26 cellular contexts compared by ENCODE assay signal in the genomic region with DNA sequence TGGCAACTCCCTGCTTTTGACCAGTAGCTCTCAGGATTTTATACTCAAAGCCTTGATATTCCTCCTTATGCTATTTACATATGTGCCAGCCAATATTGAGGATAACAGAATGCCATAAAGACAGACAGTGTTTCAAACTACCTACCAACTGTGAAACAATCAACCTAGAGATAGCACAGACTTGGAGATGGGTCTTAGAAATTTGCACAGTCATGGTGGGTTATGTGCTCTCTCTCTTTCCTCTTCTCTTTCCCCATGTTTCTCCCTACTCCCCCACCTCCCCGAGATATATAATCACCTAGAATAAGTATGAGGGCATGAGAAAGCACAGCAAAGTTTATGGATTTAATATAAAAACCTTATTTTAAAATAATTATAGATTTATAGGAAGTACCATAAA. TPM values are rescaled to one million over a fixed set of nuclear protein-coding genes. Genes with fewer than 3 reads are reported as not detected.
DNase-seq lines count a peak whose midpoint lies in the region; ATAC-seq, FAIRE-seq and TF ChIP-seq lines count a peak whose summit lies in the region.
"Had no signal": no experiment of that assay in that cellular context is flagged by ENCODE, and none has a peak within 500 bp of the region (broad histone marks: within the 10 kb centered on the region; RNA-seq: fewer than 3 reads in every experiment).

No MANE protein-coding gene starts in this region.

- peaks cover 11% of the 10 kb centered on the region for H3K9me1 ChIP-seq in IMR-90 (ENCODE audit: insufficient read depth, low read length)
- H3K9me1 ChIP-seq in K562 (ENCODE audit: control insufficient read depth, insufficient read depth, low read length): no peaks in the 10 kb centered on the region

- ATAC-seq in HepG2: no peak
- no peak for ATAC-seq in right lobe of liver
- no peak for ATAC-seq in IMR-90 (ENCODE audit: low read depth)
- ATAC-seq in K562: no peak
- no peak for ATAC-seq in GM18867 (IDR thresholded peaks at IDR 0.05; ENCODE audit: unreplicated experiment)
- ATAC-seq: GM12878 had no signal

- peaks cover 4% of the 10 kb centered on the region for H3K9me3 Mint-ChIP-seq in neural progenitor cell
- H3K9me3 Mint-ChIP-seq: CD4-positive, CD25-positive, alpha-beta regulatory T cell; CD8-positive, alpha-beta memory T cell had no signal

- TF ChIP-seq CTCF in HepG2 (CRISPR knock-in tag; IDR thresholded peaks at IDR 0.05): no peak
- no peak for TF ChIP-seq CTCF in right lobe of liver (IDR thresholded peaks at IDR 0.05)
- no peak for TF ChIP-seq CTCF in IMR-90 (conservative IDR thresholded peaks at IDR 0.05; ENCODE audit: low read depth, low read length)
- no peak for TF ChIP-seq CTCF in K562 (IDR thresholded peaks at IDR 0.05 in 2 of 3, conservative IDR thresholded peaks at IDR 0.05 in 1 of 3; ENCODE audit: insufficient read depth in 2 of 3, low read depth in 1 of 3, low read length in 3 of 3)
- no peak for TF ChIP-seq CTCF in neural progenitor cell (IDR thresholded peaks at IDR 0.05)

- H2BK20ac ChIP-seq in IMR-90 (ENCODE audit: low read depth, low read length): no peak overlapping the region

- DNase-seq in HepG2 (ENCODE audit: low spot score) (no peak), right lobe of liver (no peak), IMR-90 (no peak), K562 (ENCODE audit: extremely low read depth in 1 of 4, low spot score in 3 of 4) (no peak), neural progenitor cell (ENCODE audit: low spot score) (no peak)
- DNase-seq: ACHN; BE2C; C1 segment of cervical spinal cord; CD4-positive, alpha-beta memory T cell; CD4-positive, CD25-positive, alpha-beta regulatory T cell; CD8-positive, alpha-beta memory T cell; COR-L47; DMS 273 treated with DMSO at 0.1 percent for 48 hours; DMS153; DMS53; DND-41; EL; GDM1 had no signal

- dilution Hi-C loops in IMR-90 (cut with HindIII; ENCODE audit: low sequenced_read_pairs, unreplicated experiment): no loop called here

- no peak overlapping the region for H3K23ac ChIP-seq in IMR-90 (ENCODE audit: low read depth, low read length)

- no peak overlapping the region for H4K5ac ChIP-seq in IMR-90 (ENCODE audit: low read depth, low read length)

- H3K4me2 ChIP-seq in HepG2 (ENCODE audit: low read depth, low read length) (no peak overlapping the region), IMR-90 (ENCODE audit: low read depth, low read length) (no peak overlapping the region), K562 (ENCODE audit: insufficient read depth, low read length) (no peak overlapping the region), neural progenitor cell (no peak overlapping the region)

- H3K9ac ChIP-seq in HepG2 (ENCODE audit: insufficient read depth, low read depth, low read length): no peak overlapping the region
- H3K9ac ChIP-seq in IMR-90 (ENCODE audit: low read depth, low read length): no peak overlapping the region
- no peak overlapping the region for H3K9ac ChIP-seq in K562 (ENCODE audit: insufficient read depth in 1 of 2, low read depth in 2 of 2, low read length in 2 of 2)
- no peak overlapping the region for H3K9ac ChIP-seq in neural progenitor cell
- H3K9ac ChIP-seq: BLaER1 had no signal

- H3K18ac ChIP-seq in IMR-90 (ENCODE audit: low read depth, low read length): no peak overlapping the region

- TF ChIP-seq EP300 in HepG2 (IDR thresholded peaks at IDR 0.05; ENCODE audit: low read depth in 2 of 2, low read length in 2 of 2): no peak
- no peak for TF ChIP-seq EP300 in HepG2 (CRISPR knock-in tag; IDR thresholded peaks at IDR 0.05; ENCODE audit: borderline replicate concordance)
- no peak for TF ChIP-seq EP300 in K562 (IDR thresholded peaks at IDR 0.05; ENCODE audit: low read length)

- no peaks in the 10 kb centered on the region for H3F3A ChIP-seq in neural progenitor cell (ENCODE audit: low read depth)

- no peak for TF ChIP-seq RAD21 in HepG2 (CRISPR knock-in tag; IDR thresholded peaks at IDR 0.05)
- no peak for TF ChIP-seq RAD21 in IMR-90 (IDR thresholded peaks at IDR 0.05; ENCODE audit: low read length)
- TF ChIP-seq RAD21 in K562 (CRISPR knock-in tag; conservative IDR thresholded peaks at IDR 0.05 in 1 of 2, IDR thresholded peaks at IDR 0.05 in 1 of 2): no peak

- H4K91ac ChIP-seq in IMR-90 (ENCODE audit: insufficient read depth, low read depth, low read length): no peak overlapping the region

- no peak overlapping the region for H2BK15ac ChIP-seq in IMR-90 (ENCODE audit: low read depth, low read length)

- no peak overlapping the region for H3K4me3 Mint-ChIP-seq in neural progenitor cell
- H3K4me3 Mint-ChIP-seq: CD4-positive, alpha-beta memory T cell; CD4-positive, CD25-positive, alpha-beta regulatory T cell; CD8-positive, alpha-beta memory T cell had no signal

- BruUV-seq in HepG2 (replicated peaks; lab: Mats Ljungman, UMichigan) (no TSS peak), IMR-90 (replicated peaks; lab: Mats Ljungman, UMichigan) (no TSS peak), K562 (replicated peaks; lab: Mats Ljungman, UMichigan) (no TSS peak)

- in situ Hi-C loops in HepG2 (cut with HindIII; ENCODE audit: extremely low pct_ligation_motif_present, low pct_unique_long_range_greater_than_20kb) (no loop called here), IMR-90 (cut with MboI; ENCODE audit: low sequenced_read_pairs) (loop anchor here (25.0 kb wide), 1 partner anchor 804 kb away; no protein-coding TSS in a partner anchor), K562 (cut with MboI) (no loop called here)

- no peak overlapping the region for H4K8ac ChIP-seq in IMR-90 (ENCODE audit: low read depth in 2 of 2, low read length in 2 of 2)

- H2AFZ ChIP-seq in HepG2 (ENCODE audit: low read length) (no peak overlapping the region), IMR-90 (replicated peaks; ENCODE audit: low read length, poor library complexity) (no peak overlapping the region), K562 (ENCODE audit: low read depth, low read length) (no peak overlapping the region), neural progenitor cell (replicated peaks) (no peak overlapping the region)

- no peak overlapping the region for H3K56ac ChIP-seq in IMR-90 (ENCODE audit: extremely low read depth, insufficient read depth, low read length)

- H2AK9ac ChIP-seq in IMR-90 (replicated peaks; ENCODE audit: low read depth, low read length, poor library complexity): no peak overlapping the region

- no peak overlapping the region for H3K14ac ChIP-seq in IMR-90 (replicated peaks; ENCODE audit: low read depth, low read length)

- H2BK5ac ChIP-seq in IMR-90 (ENCODE audit: low read depth, low read length, poor library complexity, severe bottlenecking): no peak overlapping the region

- H3K79me1 ChIP-seq in IMR-90 (ENCODE audit: low read depth in 1 of 2, low read length in 2 of 2): no peaks in the 10 kb centered on the region

- POLR2A ChIA-PET in HepG2 (lab: Yijun Ruan, JAX): no interaction called here
- POLR2A ChIA-PET in IMR-90 (lab: Charles Lee; ENCODE audit: unreplicated experiment): no interaction called here
- POLR2A ChIA-PET in K562 (lab: Yijun Ruan, JAX): no interaction called here

- no peak overlapping the region for H3K27ac ChIP-seq in HepG2 (ENCODE audit: extremely low read length, insufficient read depth, low read length)
- H3K27ac ChIP-seq in right lobe of liver: no peak overlapping the region
- H3K27ac ChIP-seq in IMR-90 (ENCODE audit: insufficient read depth, low read length): no peak overlapping the region
- H3K27ac ChIP-seq in K562 (ENCODE audit: extremely low read depth, low read depth, low read length): no peak overlapping the region
- H3K27ac ChIP-seq in neural progenitor cell: no peak overlapping the region
- H3K27ac ChIP-seq: 22Rv1, BLaER1 had no signal

- intact Hi-C loops in HepG2 (cut with micrococcal nuclease; ENCODE audit: unreplicated experiment) (no loop called here), right lobe of liver (cut with DNase I) (no loop called here), IMR-90 (cut with micrococcal nuclease) (no loop called here), K562 (cut with micrococcal nuclease) (no loop called here)

- H3K27me3 ChIP-seq in HepG2 (ENCODE audit: control insufficient read depth in 1 of 2, insufficient read depth in 2 of 2, low read length in 2 of 2) (no peaks in the 10 kb centered on the region), right lobe of liver (no peaks in the 10 kb centered on the region), IMR-90 (ENCODE audit: control insufficient read depth, insufficient read depth, low read length) (no peaks in the 10 kb centered on the region), K562 (ENCODE audit: control insufficient read depth in 2 of 2, insufficient read depth in 2 of 2, low read length in 2 of 2) (peaks cover 0 to 5% of the 10 kb centered on the region in 2 experiments; a peak in 3 of 5 replicates), neural progenitor cell (no peaks in the 10 kb centered on the region)
- H3K27me3 ChIP-seq: BE2C, BLaER1 had no signal

- no peak overlapping the region for H3K27ac Mint-ChIP-seq in neural progenitor cell
- H3K27ac Mint-ChIP-seq: CD14-positive monocyte had no signal

- H3K36me3 ChIP-seq in HepG2 (replicated peaks in 1 of 2; ENCODE audit: control insufficient read depth in 1 of 2, insufficient read depth in 2 of 2, low read length in 2 of 2) (no peaks in the 10 kb centered on the region), right lobe of liver (no peaks in the 10 kb centered on the region), IMR-90 (ENCODE audit: control insufficient read depth, insufficient read depth, low read length) (no peaks in the 10 kb centered on the region), K562 (ENCODE audit: control insufficient read depth, insufficient read depth, low read length) (no peaks in the 10 kb centered on the region), neural progenitor cell (no peaks in the 10 kb centered on the region)
- H3K36me3 ChIP-seq: BE2C had no signal

- H4K20me1 ChIP-seq in HepG2 (ENCODE audit: insufficient read depth, low read length) (no peaks in the 10 kb centered on the region), IMR-90 (ENCODE audit: insufficient read depth, low read length) (no peaks in the 10 kb centered on the region), K562 (replicated peaks; ENCODE audit: control insufficient read depth, insufficient read depth, low read length) (no peaks in the 10 kb centered on the region), neural progenitor cell (ENCODE audit: low read depth) (no peaks in the 10 kb centered on the region)
- H4K20me1 ChIP-seq: BLaER1 had no signal

- H3K79me2 ChIP-seq in HepG2 (ENCODE audit: insufficient read depth, low read length): no peaks in the 10 kb centered on the region
- no peaks in the 10 kb centered on the region for H3K79me2 ChIP-seq in K562 (ENCODE audit: control insufficient read depth, insufficient read depth, low read length)
- no peaks in the 10 kb centered on the region for H3K79me2 ChIP-seq in neural progenitor cell (ENCODE audit: low read depth)

- no peak overlapping the region for H3K4me3 ChIP-seq in HepG2 (replicated peaks in 1 of 3; ENCODE audit: insufficient read depth in 1 of 3, low read depth in 2 of 3, low read length in 3 of 3)
- no peak overlapping the region for H3K4me3 ChIP-seq in right lobe of liver
- no peak overlapping the region for H3K4me3 ChIP-seq in IMR-90 (ENCODE audit: insufficient read depth, low read depth, low read length)
- no peak overlapping the region for H3K4me3 ChIP-seq in K562
- no peak overlapping the region for H3K4me3 ChIP-seq in neural progenitor cell
- H3K4me3 ChIP-seq: BLaER1, GM12878 had no signal

- H3K27me3 Mint-ChIP-seq in neural progenitor cell (ENCODE audit: insufficient read depth, low read depth): peaks cover 9% of the 10 kb centered on the region
- H3K27me3 Mint-ChIP-seq: CD4-positive, alpha-beta memory T cell; CD4-positive, CD25-positive, alpha-beta regulatory T cell had no signal

- no peak overlapping the region for H2AK5ac ChIP-seq in IMR-90 (ENCODE audit: low read depth, low read length)

- TF ChIP-seq POLR2A in HepG2 (IDR thresholded peaks at IDR 0.05; ENCODE audit: insufficient read depth in 1 of 2, low read depth in 2 of 2, low read length in 2 of 2) (no peak), right lobe of liver (IDR thresholded peaks at IDR 0.05) (no peak), IMR-90 (IDR thresholded peaks at IDR 0.05; ENCODE audit: low read depth, low read length) (no peak), K562 (conservative IDR thresholded peaks at IDR 0.05) (no peak)

- no peaks in the 10 kb centered on the region for H3K36me3 Mint-ChIP-seq in neural progenitor cell
- H3K36me3 Mint-ChIP-seq: CD14-positive monocyte; CD4-positive, alpha-beta memory T cell; CD4-positive, CD25-positive, alpha-beta regulatory T cell; CD8-positive, alpha-beta memory T cell had no signal

- H3K4ac ChIP-seq in IMR-90 (ENCODE audit: low read depth, low read length): no peak overlapping the region

- H3K4me1 ChIP-seq in HepG2 (ENCODE audit: insufficient read depth, low read length) (peaks cover 30% of the 10 kb centered on the region), right lobe of liver (peaks cover 0 to 25% (median 9%) of the 10 kb centered on the region in 4 donors), IMR-90 (ENCODE audit: control insufficient read depth, insufficient read depth, low read length) (peaks cover 9% of the 10 kb centered on the region), K562 (replicated peaks in 1 of 2; ENCODE audit: control insufficient read depth in 2 of 2, insufficient read depth in 2 of 2, low read length in 2 of 2) (no peaks in the 10 kb centered on the region), neural progenitor cell (peaks cover 11% of the 10 kb centered on the region)
- H3K4me1 ChIP-seq: BE2C had no signal

- CTCF ChIA-PET in HepG2 (lab: Yijun Ruan, JAX; ENCODE audit: low intra/inter-chr PET ratio, low total read pairs): no interaction called here
- CTCF ChIA-PET in IMR-90 (lab: Yijun Ruan, JAX): no interaction called here
- CTCF ChIA-PET in K562 (lab: Yijun Ruan, JAX; ENCODE audit: low intra/inter-chr PET ratio): no interaction called here

- 39% methylated on average over 1 of the region's 1 CpG for WGBS in HepG2 (ENCODE audit: low lambda C conversion rate)
- 100% methylated on average over 1 of the region's 1 CpG for WGBS in right lobe of liver (ENCODE audit: insufficient coverage, low coverage, low lambda C conversion rate, missing lambda C conversion rate)
- WGBS in IMR-90 (ENCODE audit: extremely low coverage in 2 of 2, insufficient read length in 1 of 2), 2 experiments: no CpG with 5 or more reads among the region's 1 CpG
- WGBS in K562 (ENCODE audit: insufficient coverage, low coverage, missing lambda C conversion rate): 0% methylated on average over 1 of the region's 1 CpG

- no peak overlapping the region for H2BK120ac ChIP-seq in IMR-90 (ENCODE audit: low read depth, low read length)

- no peaks in the 10 kb centered on the region for H3K9me3 ChIP-seq in HepG2 (ENCODE audit: low read length)
- H3K9me3 ChIP-seq in right lobe of liver: no peaks in the 10 kb centered on the region
- no peaks in the 10 kb centered on the region for H3K9me3 ChIP-seq in IMR-90 (ENCODE audit: control insufficient read depth, insufficient read depth, low read length)
- no peaks in the 10 kb centered on the region for H3K9me3 ChIP-seq in K562 (replicated peaks; ENCODE audit: control insufficient read depth, insufficient read depth, low read depth, low read length)
- no peaks in the 10 kb centered on the region for H3K9me3 ChIP-seq in neural progenitor cell (ENCODE audit: low read depth)
- H3K9me3 ChIP-seq: BE2C had no signal

- peaks cover 13% of the 10 kb centered on the region for H3K4me1 Mint-ChIP-seq in neural progenitor cell
- H3K4me1 Mint-ChIP-seq: CD14-positive monocyte had no signal

- no peak for FAIRE-seq in HepG2 (lab: Jason Lieb, UNC)
- no peak for FAIRE-seq in K562 (lab: Jason Lieb, UNC)
- FAIRE-seq: GM12878, GM12892, GM18507 had no signal

RNA-seq across cellular contexts. Expression of a gene that starts 24.2 kb away (rescaled TPM):
- total RNA-seq in HepG2 (2016; rRNA removed; fragmentation: Illumina TruSeq; extraction: Trizol) (121 and 177 TPM in 2 replicates), right lobe of liver (10 to 100 TPM; 73.4 to 86.7 (median 82.8) TPM), IMR-90 (2012; rRNA removed) (50.5 and 57.2 TPM in 2 replicates), K562 (2014; rRNA removed) (81.1 and 90.5 TPM in 2 replicates), K562 (2014; rRNA removed; fragmentation: Illumina TruSeq; extraction: Trizol) (122 and 136 TPM in 2 replicates), K562 (2015; rRNA removed; fragmentation: Illumina TruSeq; extraction: Trizol) (113 and 123 TPM in 2 replicates), K562 (2021) (108 and 122 TPM in 2 replicates), neural progenitor cell (ENCODE audit: low replicate concordance) (29.7 and 40.2 TPM in 2 replicates)
- 31.2 TPM in 2 replicates for total RNA-seq in HepG2 (2016; cell fraction: cytosol; rRNA removed; fragmentation: Illumina TruSeq; extraction: Trizol; ENCODE audit: low read depth)
- total RNA-seq in HepG2 (2016; cell fraction: insoluble cytoplasmic fraction; rRNA removed; fragmentation: Illumina TruSeq; extraction: Trizol): 125 and 187 TPM in 2 replicates
- 41.6 and 51.0 TPM in 2 replicates for total RNA-seq in HepG2 (2016; cell fraction: membrane; rRNA removed; fragmentation: Illumina TruSeq; extraction: Trizol)
- 69.5 and 70.0 TPM in 2 replicates for total RNA-seq in HepG2 (2016; cell fraction: nucleus; rRNA removed; fragmentation: Illumina TruSeq; extraction: Trizol)
- polyA plus RNA-seq in HepG2 (2011; rRNA removed) (45.3 and 58.7 TPM in 2 replicates), IMR-90 (2012; rRNA removed) (49.8 and 52.7 TPM in 2 replicates), K562 (2011; rRNA removed) (64.2 and 112 TPM in 2 replicates), K562 (2014; fragmentation: Illumina TruSeq; extraction: Trizol) (108 and 114 TPM in 2 replicates), K562 (2014; fragmentation: Nextera tagmentation; extraction: Ambion mirVana) (100 to 1,000 TPM; 261 to 325 TPM), K562 (2014; rRNA removed) (115 and 127 TPM in 2 replicates)
- polyA plus RNA-seq in HepG2 (2011; cell fraction: cytosol; rRNA removed): 39.6 and 47.4 TPM in 2 replicates
- polyA plus RNA-seq in HepG2 (2011; cell fraction: nucleus; rRNA removed): 26.7 and 26.8 TPM in 2 replicates
- 65.3 and 92.3 TPM in 2 replicates for polyA plus RNA-seq in HepG2 (2012)
- polyA plus RNA-seq in HepG2 (2016; cell fraction: cytosol; fragmentation: Illumina TruSeq; extraction: Trizol; ENCODE audit: low read depth): 25.2 and 26.0 TPM in 2 replicates
- polyA plus RNA-seq in HepG2 (2016; cell fraction: insoluble cytoplasmic fraction; fragmentation: Illumina TruSeq; extraction: Trizol; ENCODE audit: low read depth): 158 and 174 TPM in 2 replicates
- 35.6 and 36.5 TPM in 2 replicates for polyA plus RNA-seq in HepG2 (2016; cell fraction: membrane; fragmentation: Illumina TruSeq; extraction: Trizol; ENCODE audit: low read depth)
- polyA plus RNA-seq in HepG2 (2016; cell fraction: nucleus; fragmentation: Illumina TruSeq; extraction: Trizol; ENCODE audit: insufficient read depth, low read depth): 85.8 and 89.0 TPM in 2 replicates
- 19.3 and 19.7 TPM in 2 replicates for polyA minus RNA-seq in HepG2 (2011; rRNA and poly(A)+ RNA removed; ENCODE audit: low replicate concordance)
- 26.4 and 32.6 TPM in 2 replicates for polyA minus RNA-seq in HepG2 (2011; cell fraction: cytosol; rRNA and poly(A)+ RNA removed)
- 38.4 and 44.0 TPM in 2 replicates for polyA minus RNA-seq in HepG2 (2011; cell fraction: nucleus; rRNA and poly(A)+ RNA removed)
- polyA plus RNA-seq in IMR-90 (2012; cell fraction: cytosol; rRNA removed): 19.7 and 28.3 TPM in 2 replicates
- 15.2 and 33.4 TPM in 2 replicates for polyA plus RNA-seq in IMR-90 (2012; cell fraction: nucleus; rRNA removed; ENCODE audit: low replicate concordance)
- 25.2 and 55.9 TPM in 2 replicates for total RNA-seq in K562 (2011; cell fraction: chromatin; rRNA removed; ENCODE audit: low replicate concordance)
- total RNA-seq in K562 (2011; cell fraction: nucleolus; rRNA removed): 17.0 and 31.5 TPM in 2 replicates
- 32.8 and 48.8 TPM in 2 replicates for total RNA-seq in K562 (2011; cell fraction: nucleoplasm; rRNA removed)
- 36.6 and 56.1 TPM in 2 replicates for polyA plus RNA-seq in K562 (2011; cell fraction: cytosol; rRNA removed)
- polyA plus RNA-seq in K562 (2011; cell fraction: nucleus; rRNA removed): 34.7 and 35.0 TPM in 2 replicates
- polyA plus RNA-seq in K562 (2012): 97.4 and 110 TPM in 2 replicates
- polyA minus RNA-seq in K562 (2011; rRNA and poly(A)+ RNA removed): 34.6 and 43.1 TPM in 2 replicates
- polyA minus RNA-seq in K562 (2011; cell fraction: cytosol; rRNA and poly(A)+ RNA removed): 27.5 and 29.7 TPM in 2 replicates
- 24.3 and 25.8 TPM in 2 replicates for polyA minus RNA-seq in K562 (2011; cell fraction: nucleus; rRNA and poly(A)+ RNA removed)

RNA-seq across cellular contexts. Expression of a gene that starts 33.0 kb away (rescaled TPM):
- not detected in 2 replicates for total RNA-seq in HepG2 (2016; rRNA removed; fragmentation: Illumina TruSeq; extraction: Trizol)
- total RNA-seq in HepG2 (2016; cell fraction: cytosol; rRNA removed; fragmentation: Illumina TruSeq; extraction: Trizol; ENCODE audit: low read depth): not detected in 2 replicates
- 0.13 and 0.19 TPM in 2 replicates for total RNA-seq in HepG2 (2016; cell fraction: insoluble cytoplasmic fraction; rRNA removed; fragmentation: Illumina TruSeq; extraction: Trizol)
- total RNA-seq in HepG2 (2016; cell fraction: membrane; rRNA removed; fragmentation: Illumina TruSeq; extraction: Trizol): not detected in 2 replicates
- total RNA-seq in HepG2 (2016; cell fraction: nucleus; rRNA removed; fragmentation: Illumina TruSeq; extraction: Trizol): 0.28 TPM in 1 of 2 replicates, not detected in the other
- polyA plus RNA-seq in HepG2 (2011; rRNA removed): 0.01 TPM in 1 of 2 replicates, not detected in the other
- under 0.01 TPM in 2 replicates for polyA plus RNA-seq in HepG2 (2011; cell fraction: cytosol; rRNA removed)
- 0.02 and 0.06 TPM in 2 replicates for polyA plus RNA-seq in HepG2 (2011; cell fraction: nucleus; rRNA removed)
- 0.01 and 0.03 TPM in 2 replicates for polyA plus RNA-seq in HepG2 (2012)
- polyA plus RNA-seq in HepG2 (2016; cell fraction: cytosol; fragmentation: Illumina TruSeq; extraction: Trizol; ENCODE audit: low read depth): not detected in 2 replicates
- polyA plus RNA-seq in HepG2 (2016; cell fraction: insoluble cytoplasmic fraction; fragmentation: Illumina TruSeq; extraction: Trizol; ENCODE audit: low read depth): not detected in 2 replicates
- not detected in 2 replicates for polyA plus RNA-seq in HepG2 (2016; cell fraction: membrane; fragmentation: Illumina TruSeq; extraction: Trizol; ENCODE audit: low read depth)
- not detected in 2 replicates for polyA plus RNA-seq in HepG2 (2016; cell fraction: nucleus; fragmentation: Illumina TruSeq; extraction: Trizol; ENCODE audit: insufficient read depth, low read depth)
- polyA minus RNA-seq in HepG2 (2011; rRNA and poly(A)+ RNA removed; ENCODE audit: low replicate concordance): 0.02 and 0.05 TPM in 2 replicates
- polyA minus RNA-seq in HepG2 (2011; cell fraction: cytosol; rRNA and poly(A)+ RNA removed): not detected in 2 replicates
- 0.12 and 0.13 TPM in 2 replicates for polyA minus RNA-seq in HepG2 (2011; cell fraction: nucleus; rRNA and poly(A)+ RNA removed)
- total RNA-seq in right lobe of liver: 1 to 10 TPM in 3 of 6 experiments, under 1 TPM in 3; 0.66 to 2.3 (median 1.3) TPM
- total RNA-seq in IMR-90 (2012; rRNA removed): under 0.01 TPM in 2 replicates
- polyA plus RNA-seq in IMR-90 (2012; rRNA removed): 0.07 and 0.09 TPM in 2 replicates
- polyA plus RNA-seq in IMR-90 (2012; cell fraction: cytosol; rRNA removed): not detected in 2 replicates
- under 0.01 and 0.05 TPM in 2 replicates for polyA plus RNA-seq in IMR-90 (2012; cell fraction: nucleus; rRNA removed; ENCODE audit: low replicate concordance)
- 0.05 and 0.07 TPM in 2 replicates for total RNA-seq in K562 (2011; cell fraction: chromatin; rRNA removed; ENCODE audit: low replicate concordance)
- total RNA-seq in K562 (2011; cell fraction: nucleolus; rRNA removed): not detected in 2 replicates
- total RNA-seq in K562 (2011; cell fraction: nucleoplasm; rRNA removed): not detected in 2 replicates
- total RNA-seq in K562 (2014; rRNA removed): 0.08 TPM in 1 of 2 replicates, not detected in the other
- total RNA-seq in K562 (2014; rRNA removed; fragmentation: Illumina TruSeq; extraction: Trizol): 0.04 TPM in 1 of 2 replicates, not detected in the other
- not detected in 2 replicates for total RNA-seq in K562 (2015; rRNA removed; fragmentation: Illumina TruSeq; extraction: Trizol)
- 0.49 TPM in 1 of 2 replicates, not detected in the other for total RNA-seq in K562 (2021)
- 0.01 and 0.07 TPM in 2 replicates for polyA plus RNA-seq in K562 (2011; rRNA removed)
- polyA plus RNA-seq in K562 (2011; cell fraction: cytosol; rRNA removed): not detected in 2 replicates
- polyA plus RNA-seq in K562 (2011; cell fraction: nucleus; rRNA removed): 0.01 and 0.08 TPM in 2 replicates
- 0.01 and 0.07 TPM in 2 replicates for polyA plus RNA-seq in K562 (2012)
- 0.01 TPM in 1 of 2 replicates, not detected in the other for polyA plus RNA-seq in K562 (2014; fragmentation: Illumina TruSeq; extraction: Trizol)
- polyA plus RNA-seq in K562 (2014; fragmentation: Nextera tagmentation; extraction: Ambion mirVana): under 1 TPM in 1 of 2 experiments, not detected in 1; 0.01 TPM
- not detected in 2 replicates for polyA plus RNA-seq in K562 (2014; rRNA removed)
- polyA minus RNA-seq in K562 (2011; rRNA and poly(A)+ RNA removed): 0.27 TPM in 1 of 2 replicates, not detected in the other
- polyA minus RNA-seq in K562 (2011; cell fraction: cytosol; rRNA and poly(A)+ RNA removed): not detected in 2 replicates
- 0.11 TPM in 1 of 2 replicates, not detected in the other for polyA minus RNA-seq in K562 (2011; cell fraction: nucleus; rRNA and poly(A)+ RNA removed)
- 1.2 and 2.6 TPM in 2 replicates for total RNA-seq in neural progenitor cell (ENCODE audit: low replicate concordance)
- total RNA-seq: A673 had no signal
- polyA plus RNA-seq: CD14-positive monocyte had no signal
